Comparison of ENCODE assay signal across 12 cellular contexts in the genomic region with DNA sequence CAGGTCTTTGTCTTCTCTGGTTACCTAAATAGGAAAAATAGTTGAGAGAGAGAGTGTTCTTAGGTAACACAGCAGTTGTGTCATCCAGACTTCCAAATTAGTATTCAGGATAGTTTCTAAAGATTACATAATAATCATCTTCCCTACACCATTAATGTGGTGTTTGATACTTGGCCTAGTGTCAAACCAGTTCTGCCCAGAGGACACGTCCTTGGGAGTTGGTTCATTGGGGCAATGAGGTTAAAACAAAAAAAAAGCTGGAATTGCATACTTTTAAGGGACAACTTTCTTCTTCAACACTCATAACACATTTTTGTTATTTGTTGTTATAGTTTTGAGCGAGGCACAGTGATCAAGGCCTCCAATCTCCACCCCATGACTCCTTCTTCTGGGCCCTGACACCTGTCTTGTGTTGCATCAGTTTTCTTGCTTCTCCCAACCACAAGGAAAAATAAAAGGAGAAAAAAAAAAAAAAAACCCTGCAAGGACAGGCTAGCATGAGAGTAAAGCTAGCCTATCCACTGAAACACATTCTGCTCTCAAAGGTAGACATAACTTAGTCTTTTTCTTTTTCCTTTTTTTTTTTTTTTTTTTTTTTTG. TPM values are rescaled to one million over a fixed set of nuclear protein-coding genes. Genes with fewer than 3 reads are reported as not detected.
DNase-seq lines count a peak whose midpoint lies in the region; ATAC-seq, FAIRE-seq and TF ChIP-seq lines count a peak whose summit lies in the region.
"Had no signal": no experiment of that assay in that cellular context is flagged by ENCODE, and none has a peak within 500 bp of the region (broad histone marks: within the 10 kb centered on the region; RNA-seq: fewer than 3 reads in every experiment).

No MANE protein-coding gene starts in this region.

- H3F3A ChIP-seq in PC-9 (ENCODE audit: insufficient read depth, low read depth) = peaks cover 50% of the 10 kb centered on the region

- CTCF ChIA-PET in PC-9 (lab: Charles Lee) = interaction anchor here (0.7 to 1.4 kb wide), 2 partner anchors 19 to 108 kb away, joined by 3 to 4 read pairs; no protein-coding TSS in a partner anchor

- H3K27me3 ChIP-seq in PC-9 (ENCODE audit: insufficient read depth, low read depth) (no peaks in the 10 kb centered on the region), pancreas (no peaks in the 10 kb centered on the region)
- H3K27me3 ChIP-seq: heart right ventricle had no signal

- WGBS in pancreas, 2 donors = 27 to 28% methylated on average over 2 of the region's 2 CpGs

- no peaks in the 10 kb centered on the region for H3K9me2 ChIP-seq in PC-9 (ENCODE audit: insufficient read depth)

- peak overlapping the region; percentile 61 for H3K27ac ChIP-seq in 22Rv1
- H3K27ac ChIP-seq in PC-9 = peak overlapping the region; percentile 99
- H3K27ac ChIP-seq in pancreas = peak overlapping the region; percentile 38 to 83 (median 70)

- peaks cover 75% of the 10 kb centered on the region for H3K36me3 Mint-ChIP-seq in effector memory CD8-positive, alpha-beta T cell (ENCODE audit: insufficient read depth)

- peaks cover 16% of the 10 kb centered on the region for H3K79me2 ChIP-seq in PC-9 (ENCODE audit: low read depth)

- no peaks in the 10 kb centered on the region for H3K27me3 Mint-ChIP-seq in effector memory CD8-positive, alpha-beta T cell

- ATAC-seq in effector memory CD8-positive, alpha-beta T cell (replicated peaks) = no peak
- ATAC-seq in pancreas (no peak), HG03520 (IDR thresholded peaks at IDR 0.05; ENCODE audit: unreplicated experiment) (no peak), GM18868 (IDR thresholded peaks at IDR 0.05; ENCODE audit: unreplicated experiment) (no peak)

- no peak overlapping the region for H2AFZ ChIP-seq in PC-9

- peak overlapping the region; percentile 80 for H3K4me2 ChIP-seq in PC-9

- no peak for FAIRE-seq in pancreas (lab: Jason Lieb, UNC)
- no peak for FAIRE-seq in GM12891 (lab: Jason Lieb, UNC)
- FAIRE-seq: H1 had no signal

- H3K9me3 Mint-ChIP-seq in effector memory CD8-positive, alpha-beta T cell = no peaks in the 10 kb centered on the region

- H3K4me3 Mint-ChIP-seq in effector memory CD8-positive, alpha-beta T cell = no peak overlapping the region

- no TSS peak for BruUV-seq in PC-9 (replicated peaks; lab: Mats Ljungman, UMichigan)

- no peaks in the 10 kb centered on the region for H3K9me3 ChIP-seq in PC-9 (ENCODE audit: insufficient read depth, low read depth)
- H3K9me3 ChIP-seq in pancreas = no peaks in the 10 kb centered on the region
- H3K9me3 ChIP-seq: heart right ventricle had no signal

- TF ChIP-seq POLR2A in GM12891 (IDR thresholded peaks at IDR 0.05; ENCODE audit: low read depth, low read length) = no peak

- peak overlapping the region; percentile 6 to 49 for H3K27ac Mint-ChIP-seq in effector memory CD8-positive, alpha-beta T cell

- TF ChIP-seq CTCF in 22Rv1 (IDR thresholded peaks at IDR 0.05) = no peak
- no peak for TF ChIP-seq CTCF in PC-9 (conservative IDR thresholded peaks at IDR 0.05)
- TF ChIP-seq CTCF in pancreas (IDR thresholded peaks at IDR 0.05) = no peak

- peaks cover 18 to 22% of the 10 kb centered on the region in 2 donors for H3K4me1 Mint-ChIP-seq in effector memory CD8-positive, alpha-beta T cell (ENCODE audit: low read depth in 2 of 2)

- DNase-seq in PC-9 = no peak
- no peak for DNase-seq in effector memory CD8-positive, alpha-beta T cell
- DNase-seq in pancreas = no peak
- DNase-seq in GM12891 (ENCODE audit: insufficient read length, low spot score) = no peak
- DNase-seq in NK-92 treated with Interleukin-12 subunit alpha and Interleukin-12 subunit beta, amount 100 ng/mL, for 24 hours (lab: John Stamatoyannopoulos, UW) = no peak
- DNase-seq: heart right ventricle, KG1, NCI-H2171 had no signal

- H3K36me3 ChIP-seq in PC-9 (ENCODE audit: low read depth) = peaks cover 18% of the 10 kb centered on the region
- H3K36me3 ChIP-seq in pancreas = peaks cover 0 to 12% (median 0%) of the 10 kb centered on the region in 3 donors

- intact Hi-C loops in PC-9 (cut with micrococcal nuclease; ENCODE audit: unreplicated experiment) (loop anchor here (5.0 to 10.0 kb wide), 3 partner anchors 136 to 733 kb away; a partner anchor contains a TSS), pancreas (cut with DNase I) (loop anchor here in 1 of 3 donors (10.0 kb wide), 1 partner anchor 326 kb away; no protein-coding TSS in a partner anchor)

- peaks cover 65% of the 10 kb centered on the region for H3K4me1 ChIP-seq in PC-9 (replicated peaks; ENCODE audit: insufficient read depth)
- peaks cover 28 to 47% (median 42%) of the 10 kb centered on the region in 3 donors for H3K4me1 ChIP-seq in pancreas

- POLR2A ChIA-PET in PC-9 (lab: Charles Lee; ENCODE audit: unreplicated experiment) = no interaction called here

- no peak overlapping the region for H3K4me3 ChIP-seq in PC-9
- no peak overlapping the region for H3K4me3 ChIP-seq in pancreas
- H3K4me3 ChIP-seq: heart right ventricle had no signal

- no peaks in the 10 kb centered on the region for H4K20me1 ChIP-seq in PC-9 (ENCODE audit: insufficient read depth)

TF ChIP-seq in GM12891, 5 proteins besides CTCF, POLR2A, EP300 and RAD21:
- TF ChIP-seq POLR2AphosphoS5 (IDR thresholded peaks at IDR 0.05; ENCODE audit: low read depth, low read length) (no peak), TAF1 (IDR thresholded peaks at IDR 0.05; ENCODE audit: low read depth, low read length) (no peak), SPI1 (IDR thresholded peaks at IDR 0.05; ENCODE audit: low read depth, low read length) (no peak), POU2F2 (IDR thresholded peaks at IDR 0.05; ENCODE audit: low read depth, low read length) (no peak), PAX5 (IDR thresholded peaks at IDR 0.05; ENCODE audit: insufficient read depth, low read length, severe bottlenecking) (no peak)

RNA-seq across cellular contexts. Expression of a gene that starts 28.8 kb away (rescaled TPM):
- total RNA-seq in PC-9 (2021) = 20.5 and 25.4 TPM in 2 replicates
- total RNA-seq in pancreas = 10 to 100 TPM; 11.9 to 15.9 (median 13.8) TPM
- polyA plus RNA-seq in pancreas = 10 to 100 TPM in 1 of 2 donors, 1 to 10 TPM in 1; 7.0 to 11.9 TPM
- 19.4 TPM for polyA plus RNA-seq in GM12891 (2012; ENCODE audit: low read depth, missing spikeins)

RNA-seq across cellular contexts. Expression of a gene that starts 33.8 kb away (rescaled TPM):
- total RNA-seq in PC-9 (2021) = 12.5 and 14.0 TPM in 2 replicates
- 10 to 100 TPM in 1 of 6 donors, 1 to 10 TPM in 5; 3.9 to 16.4 (median 6.7) TPM for total RNA-seq in pancreas
- polyA plus RNA-seq in pancreas = 10 to 100 TPM in 1 of 2 donors, 1 to 10 TPM in 1; 8.1 to 10.6 TPM
- polyA plus RNA-seq in GM12891 (2012; ENCODE audit: low read depth, missing spikeins) = 3.3 TPM
